ENCODE assay signal across 30 cellular contexts in the genomic region with DNA sequence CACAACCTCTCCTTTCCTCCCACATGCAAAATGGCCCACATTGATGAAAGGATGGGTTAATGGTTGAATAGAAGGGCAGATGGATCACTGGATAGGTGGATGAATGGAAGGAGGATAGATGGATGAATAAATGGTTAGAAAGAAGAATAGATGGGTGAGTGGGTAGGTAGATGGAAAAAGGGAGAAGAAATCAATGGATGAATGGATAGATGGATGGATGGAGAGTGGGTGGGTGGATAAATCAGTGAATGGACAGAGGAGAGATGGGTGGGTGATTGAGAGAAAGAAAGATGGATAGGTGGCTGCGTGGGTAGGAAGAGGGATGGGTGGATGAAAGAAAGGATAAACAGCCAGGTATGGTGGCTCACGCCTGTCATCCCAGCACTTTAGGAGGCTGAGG. TPM values are rescaled to one million over a fixed set of nuclear protein-coding genes. Genes with fewer than 3 reads are reported as not detected.
"Had no signal": no experiment of that assay in that cellular context is flagged by ENCODE, and none has a peak within 500 bp of the region (broad histone marks: within the 10 kb centered on the region; RNA-seq: fewer than 3 reads in every experiment).

No MANE protein-coding gene starts in this region.

- H3K36me3 ChIP-seq: left lung, lower lobe of right lung, ovary, right atrium auricular region, right lobe of liver, suprapubic skin, thoracic aorta, tibial artery, upper lobe of right lung had no signal

- H3K9me3 ChIP-seq: left lung, lower lobe of right lung, ovary, right atrium auricular region, right lobe of liver, suprapubic skin, thoracic aorta, tibial artery, upper lobe of right lung had no signal

- H3K4me3 Mint-ChIP-seq: immature natural killer cell; naive thymus-derived CD8-positive, alpha-beta T cell; stimulated activated naive CD8-positive, alpha-beta T cell treated with anti-CD3 and anti-CD28 coated beads, Interleukin-15, Interleukin-2, amounts not matched to agents 100 ng/mL and 50 ng/mL, for 24 hours had no signal

- H3K4me3 ChIP-seq: left lung, lower lobe of right lung, ovary, right atrium auricular region, right lobe of liver, smooth muscle cell, suprapubic skin, thoracic aorta, tibial artery, upper lobe of right lung had no signal

- DNase-seq: hypothalamus; immature natural killer cell; kidney; left colon; left lung; lower lobe of right lung; mammary epithelial cell; mesenchymal stem cell; naive thymus-derived CD8-positive, alpha-beta T cell; ovary; stimulated activated CD4-positive, alpha-beta T cell treated with anti-CD3 and anti-CD28 coated beads, Interleukin-1b, Interleukin-23, amount 100 ng/mL, for 48 hours; stimulated activated CD4-positive, alpha-beta T cell treated with anti-CD3 and anti-CD28 coated beads, Interleukin-2, amount 100 ng/mL, for 48 hours; stimulated activated naive CD4-positive, alpha-beta T cell; tibial artery; trophoblast cell; upper lobe of right lung had no signal

- H3K27ac Mint-ChIP-seq: immature natural killer cell; progenitor cell of endocrine pancreas; stimulated activated naive CD8-positive, alpha-beta T cell treated with anti-CD3 and anti-CD28 coated beads, Interleukin-15, Interleukin-2, amounts not matched to agents 100 ng/mL and 50 ng/mL, for 24 hours had no signal

- H3K9me3 Mint-ChIP-seq: stimulated activated naive CD8-positive, alpha-beta T cell treated with anti-CD3 and anti-CD28 coated beads, Interleukin-15, Interleukin-2, amounts not matched to agents 100 ng/mL and 50 ng/mL, for 24 hours had no signal

- H3K27me3 ChIP-seq: ovary, right atrium auricular region, right lobe of liver had no signal

- H3K4me1 ChIP-seq: left lung, lower lobe of right lung, right atrium auricular region, suprapubic skin, tibial artery, upper lobe of right lung had no signal

- H3K36me3 Mint-ChIP-seq: immature natural killer cell; naive thymus-derived CD8-positive, alpha-beta T cell had no signal

- ATAC-seq: left colon; left lung; lower lobe of right lung; naive thymus-derived CD8-positive, alpha-beta T cell; upper lobe of right lung had no signal

- H3K27ac ChIP-seq: left lung, lower lobe of right lung, ovary, right atrium auricular region, suprapubic skin, thoracic aorta, tibial artery, upper lobe of right lung had no signal

RNA-seq across cellular contexts. Expression of a gene that starts 1.2 kb away (rescaled TPM):
- total RNA-seq: kidney; left colon; mammary epithelial cell; mucosa of gallbladder; naive thymus-derived CD8-positive, alpha-beta T cell; omental fat pad; ovary; progenitor cell of endocrine pancreas; pulmonary artery endothelial cell; renal cortical epithelial cell; right atrium auricular region; skeletal muscle tissue; smooth muscle cell; subcutaneous adipose tissue; suprapubic skin; thoracic aorta; upper lobe of right lung had no signal
- polyA plus RNA-seq: immature natural killer cell; mammary epithelial cell; naive thymus-derived CD8-positive, alpha-beta T cell; neural cell; ovary; smooth muscle cell had no signal

RNA-seq across cellular contexts. Expression of a gene that starts 34.8 kb away (rescaled TPM):
- total RNA-seq: left colon; mammary epithelial cell; naive thymus-derived CD8-positive, alpha-beta T cell; pulmonary artery endothelial cell; right atrium auricular region; smooth muscle cell; subcutaneous adipose tissue; thoracic aorta had no signal
- polyA plus RNA-seq: immature natural killer cell; naive thymus-derived CD8-positive, alpha-beta T cell; neural cell; smooth muscle cell had no signal
